In the genomic region with DNA sequence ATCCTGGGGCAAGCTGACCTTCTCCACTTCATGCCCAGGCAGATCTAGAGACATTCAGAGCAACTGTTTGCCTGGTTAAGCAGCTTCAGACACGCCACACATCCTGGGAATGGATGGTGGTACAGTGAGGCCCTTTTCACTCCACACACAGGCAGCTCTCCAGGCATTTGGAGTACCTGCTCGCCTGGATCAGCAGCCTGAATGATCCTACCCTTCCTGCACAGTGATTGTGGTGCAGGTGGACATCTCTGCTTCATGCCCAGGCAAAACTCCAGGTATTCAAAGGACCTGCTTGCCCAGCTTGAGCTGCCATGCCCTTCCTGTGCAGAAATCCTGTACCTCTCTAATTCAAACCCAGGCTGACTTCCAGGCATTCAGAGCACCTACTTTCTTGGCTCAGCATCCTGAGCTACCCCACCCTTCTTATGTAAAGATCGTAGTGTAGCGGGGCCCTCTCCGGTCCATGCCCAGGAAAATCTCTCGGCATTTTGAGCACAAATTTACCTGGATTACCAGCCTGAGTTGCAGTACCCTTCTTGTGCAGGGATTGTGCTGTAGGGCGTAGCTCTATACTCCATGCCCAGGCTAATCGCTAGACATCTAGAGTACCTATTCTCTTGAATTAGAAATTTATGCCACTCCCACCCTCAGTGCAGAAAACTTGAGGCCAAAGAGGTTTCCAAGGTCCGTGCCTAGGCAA, we compare ENCODE assay signal across 18 cellular contexts.
DNase-seq lines count a peak whose midpoint lies in the region; ATAC-seq and TF ChIP-seq lines count a peak whose summit lies in the region.
"Had no signal": no experiment of that assay in that cellular context is flagged by ENCODE, and none has a peak within 500 bp of the region (broad histone marks: within the 10 kb centered on the region; RNA-seq: fewer than 3 reads in every experiment).

No MANE protein-coding gene starts in this region.

- no peaks in the 10 kb centered on the region for H4K20me1 ChIP-seq in GM23338 (replicated peaks; ENCODE audit: insufficient read depth)
- no peaks in the 10 kb centered on the region for H4K20me1 ChIP-seq in PC-3 (ENCODE audit: low read length)

- intact Hi-C loops in PC-3 (cut with micrococcal nuclease): no loop called here

- H2AFZ ChIP-seq in GM23338 (peak overlapping the region; percentile 19; the same call in 1 of the 2 replicates), PC-3 (ENCODE audit: low read length) (no peak overlapping the region)

- H3K9me3 Mint-ChIP-seq in GM23338: no peaks in the 10 kb centered on the region; the same call in 2 of the 3 replicates
- no peaks in the 10 kb centered on the region for H3K9me3 Mint-ChIP-seq in activated naive CD4-positive, alpha-beta T cell treated with anti-CD3 and anti-CD28 coated beads, Interleukin-2, amount 10 ng/mL, durations not matched to agents 7 days and 5 days

- CTCF ChIA-PET in PC-3 (lab: Charles Lee): interaction anchor here (0.6 kb wide), 2 partner anchors 21 to 186 kb away, joined by 3 read pairs; no protein-coding TSS in a partner anchor
- CTCF ChIA-PET in activated naive CD4-positive, alpha-beta T cell treated with anti-CD3 and anti-CD28 coated beads, Interleukin-2, amount 10 ng/mL, durations not matched to agents 7 days and 5 days (lab: Charles Lee): interaction anchor here (1.0 to 1.7 kb wide), 3 partner anchors 9 to 21 kb away, joined by 3 to 4 read pairs (median 4); no protein-coding TSS in a partner anchor

- BruUV-seq in PC-3 (replicated peaks; lab: Mats Ljungman, UMichigan): no TSS peak

- H3K79me2 ChIP-seq in GM23338 (replicated peaks; ENCODE audit: insufficient read depth) (no peaks in the 10 kb centered on the region), PC-3 (ENCODE audit: low read length) (no peaks in the 10 kb centered on the region)

- H3K4me3 ChIP-seq in GM23338 (no peak overlapping the region), PC-3 (ENCODE audit: low read length) (no peak overlapping the region)
- H3K4me3 ChIP-seq: esophagus squamous epithelium, K562, smooth muscle cell had no signal

- H3K4me1 ChIP-seq in GM23338 (ENCODE audit: insufficient read depth): peaks cover 16% of the 10 kb centered on the region
- H3K4me1 ChIP-seq in PC-3 (ENCODE audit: insufficient read depth, low read length): no peaks in the 10 kb centered on the region

- H3K36me3 ChIP-seq in GM23338 (ENCODE audit: insufficient read depth) (no peaks in the 10 kb centered on the region), PC-3 (ENCODE audit: low read depth, low read length) (no peaks in the 10 kb centered on the region)
- H3K36me3 ChIP-seq: esophagus squamous epithelium had no signal

- H3K4me2 ChIP-seq in GM23338 (no peak overlapping the region), PC-3 (ENCODE audit: low read length) (no peak overlapping the region)
- H3K4me2 ChIP-seq: smooth muscle cell had no signal

- H3K36me3 Mint-ChIP-seq in GM23338 (ENCODE audit: low read depth): no peaks in the 10 kb centered on the region
- H3K36me3 Mint-ChIP-seq in activated naive CD4-positive, alpha-beta T cell treated with anti-CD3 and anti-CD28 coated beads, Interleukin-2, amount 10 ng/mL, durations not matched to agents 7 days and 5 days: no peaks in the 10 kb centered on the region
- no peaks in the 10 kb centered on the region for H3K36me3 Mint-ChIP-seq in T-helper 17 cell (ENCODE audit: low read depth)

- H3K9me3 ChIP-seq in PC-3 (ENCODE audit: low read length) (no peaks in the 10 kb centered on the region), T-helper 17 cell (ENCODE audit: control insufficient read depth, low read length, poor library complexity, severe bottlenecking) (peaks cover 4% of the 10 kb centered on the region)
- H3K9me3 ChIP-seq: esophagus squamous epithelium had no signal

- ATAC-seq in GM19328 (IDR thresholded peaks at IDR 0.05; ENCODE audit: unreplicated experiment) (peak; percentile 15), GM23338 (peak; percentile 54; the same call in 2 of the 3 replicates), PC-3 (peak; percentile 21; the same call in 1 of the 2 replicates), omental fat pad (ENCODE audit: low FRiP score) (peak; percentile 41), T-helper 17 cell (no peak)
- ATAC-seq: left cardiac atrium had no signal

- no peaks in the 10 kb centered on the region for H3F3A ChIP-seq in GM23338 (replicated peaks; ENCODE audit: low read depth)
- H3F3A ChIP-seq in PC-3 (ENCODE audit: low read length, unreplicated experiment): no peaks in the 10 kb centered on the region

- H3K27ac Mint-ChIP-seq in GM23338 (no peak overlapping the region), T-helper 17 cell (no peak overlapping the region)
- H3K27ac Mint-ChIP-seq in activated naive CD4-positive, alpha-beta T cell treated with anti-CD3 and anti-CD28 coated beads, Interleukin-2, amount 10 ng/mL, durations not matched to agents 7 days and 5 days: no peak overlapping the region
- H3K27ac Mint-ChIP-seq: nephron progenitor cell had no signal

- H3K27ac ChIP-seq in GM23338 (ENCODE audit: low read depth) (no peak overlapping the region), PC-3 (ENCODE audit: low read length) (no peak overlapping the region)
- H3K27ac ChIP-seq: esophagus squamous epithelium had no signal

- H3K4me1 Mint-ChIP-seq in GM23338: peaks cover 10% of the 10 kb centered on the region
- H3K4me1 Mint-ChIP-seq in activated naive CD4-positive, alpha-beta T cell treated with anti-CD3 and anti-CD28 coated beads, Interleukin-2, amount 10 ng/mL, durations not matched to agents 7 days and 5 days: no peaks in the 10 kb centered on the region
- H3K4me1 Mint-ChIP-seq in T-helper 17 cell: no peaks in the 10 kb centered on the region
- H3K4me1 Mint-ChIP-seq: central memory CD8-positive, alpha-beta T cell; nephron progenitor cell had no signal

- POLR2A ChIA-PET in PC-3 (lab: Charles Lee; ENCODE audit: unreplicated experiment): interaction anchor here (0.6 kb wide), 1 partner anchor 324 kb away, joined by 15 read pairs; no protein-coding TSS in a partner anchor

- peaks cover 3% of the 10 kb centered on the region for H3K27me3 Mint-ChIP-seq in GM23338 (ENCODE audit: insufficient read depth, low read depth, poor library complexity)
- H3K27me3 Mint-ChIP-seq in activated naive CD4-positive, alpha-beta T cell treated with anti-CD3 and anti-CD28 coated beads, Interleukin-2, amount 10 ng/mL, durations not matched to agents 7 days and 5 days: no peaks in the 10 kb centered on the region
- no peaks in the 10 kb centered on the region for H3K27me3 Mint-ChIP-seq in T-helper 17 cell
- H3K27me3 Mint-ChIP-seq: central memory CD8-positive, alpha-beta T cell had no signal

- H3K4me3 Mint-ChIP-seq in GM23338 (no peak overlapping the region), T-helper 17 cell (no peak overlapping the region)
- H3K4me3 Mint-ChIP-seq in activated naive CD4-positive, alpha-beta T cell treated with anti-CD3 and anti-CD28 coated beads, Interleukin-2, amount 10 ng/mL, durations not matched to agents 7 days and 5 days: no peak overlapping the region
- H3K4me3 Mint-ChIP-seq: central memory CD8-positive, alpha-beta T cell; nephron progenitor cell had no signal

- TF ChIP-seq CTCF in GM23338 (conservative IDR thresholded peaks at IDR 0.05; ENCODE audit: low read depth in 2 of 2) (no peak), PC-3 (conservative IDR thresholded peaks at IDR 0.05; ENCODE audit: low read depth, low read length) (no peak), omental fat pad (IDR thresholded peaks at IDR 0.05) (no peak)

- H3K9me2 ChIP-seq in GM23338 (ENCODE audit: insufficient read depth) (no peaks in the 10 kb centered on the region), PC-3 (replicated peaks; ENCODE audit: low read length) (no peaks in the 10 kb centered on the region)

- DNase-seq in GM23338 (ENCODE audit: low spot score) (no peak), PC-3 (no peak), omental fat pad (ENCODE audit: low spot score) (no peak), T-helper 17 cell (no peak), dedifferentiated amniotic fluid mesenchymal stem cell (ENCODE audit: extremely low spot score) (no peak)
- DNase-seq in activated CD4-positive, alpha-beta T cell treated with anti-CD3 and anti-CD28 coated beads for 4 hours: no peak
- no peak for DNase-seq in activated naive CD4-positive, alpha-beta T cell treated with anti-CD3 and anti-CD28 coated beads, Interleukin-2, amount 10 ng/mL, durations not matched to agents 7 days and 5 days
- DNase-seq: activated CD4-positive, alpha-beta T cell treated with anti-CD3 and anti-CD28 coated beads, Interleukin-2, amount 50 U/mL, for 1 hour; activated CD8-positive, alpha-beta memory T cell treated with anti-CD3 and anti-CD28 coated beads, Interleukin-2, amount 50 U/mL, for 48 hours; activated gamma-delta T cell; esophagus squamous epithelium; left cardiac atrium; stimulated activated CD4-positive, alpha-beta T cell treated with anti-CD3 and anti-CD28 coated beads, Interleukin-4, amount 100 ng/mL, for 4 hours had no signal

- no peak overlapping the region for H3K9ac ChIP-seq in PC-3 (ENCODE audit: low read length)

- no peaks in the 10 kb centered on the region for H3K27me3 ChIP-seq in GM23338 (ENCODE audit: insufficient read depth)
- no peaks in the 10 kb centered on the region for H3K27me3 ChIP-seq in PC-3 (ENCODE audit: low read length)
- H3K27me3 ChIP-seq: esophagus squamous epithelium had no signal

TF ChIP-seq in GM23338, 12 proteins besides CTCF, POLR2A, EP300 and RAD21 (continues in another document):
- TF ChIP-seq, protein P1, sequence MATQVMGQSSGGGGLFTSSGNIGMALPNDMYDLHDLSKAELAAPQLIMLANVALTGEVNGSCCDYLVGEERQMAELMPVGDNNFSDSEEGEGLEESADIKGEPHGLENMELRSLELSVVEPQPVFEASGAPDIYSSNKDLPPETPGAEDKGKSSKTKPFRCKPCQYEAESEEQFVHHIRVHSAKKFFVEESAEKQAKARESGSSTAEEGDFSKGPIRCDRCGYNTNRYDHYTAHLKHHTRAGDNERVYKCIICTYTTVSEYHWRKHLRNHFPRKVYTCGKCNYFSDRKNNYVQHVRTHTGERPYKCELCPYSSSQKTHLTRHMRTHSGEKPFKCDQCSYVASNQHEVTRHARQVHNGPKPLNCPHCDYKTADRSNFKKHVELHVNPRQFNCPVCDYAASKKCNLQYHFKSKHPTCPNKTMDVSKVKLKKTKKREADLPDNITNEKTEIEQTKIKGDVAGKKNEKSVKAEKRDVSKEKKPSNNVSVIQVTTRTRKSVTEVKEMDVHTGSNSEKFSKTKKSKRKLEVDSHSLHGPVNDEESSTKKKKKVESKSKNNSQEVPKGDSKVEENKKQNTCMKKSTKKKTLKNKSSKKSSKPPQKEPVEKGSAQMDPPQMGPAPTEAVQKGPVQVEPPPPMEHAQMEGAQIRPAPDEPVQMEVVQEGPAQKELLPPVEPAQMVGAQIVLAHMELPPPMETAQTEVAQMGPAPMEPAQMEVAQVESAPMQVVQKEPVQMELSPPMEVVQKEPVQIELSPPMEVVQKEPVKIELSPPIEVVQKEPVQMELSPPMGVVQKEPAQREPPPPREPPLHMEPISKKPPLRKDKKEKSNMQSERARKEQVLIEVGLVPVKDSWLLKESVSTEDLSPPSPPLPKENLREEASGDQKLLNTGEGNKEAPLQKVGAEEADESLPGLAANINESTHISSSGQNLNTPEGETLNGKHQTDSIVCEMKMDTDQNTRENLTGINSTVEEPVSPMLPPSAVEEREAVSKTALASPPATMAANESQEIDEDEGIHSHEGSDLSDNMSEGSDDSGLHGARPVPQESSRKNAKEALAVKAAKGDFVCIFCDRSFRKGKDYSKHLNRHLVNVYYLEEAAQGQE (IDR thresholded peaks at IDR 0.05; ENCODE audit: unreplicated experiment): no peak
- no peak for TF ChIP-seq CREB1 (CRISPR knock-in tag; IDR thresholded peaks at IDR 0.05; ENCODE audit: low read depth)
